34 cellular contexts compared by ENCODE assay signal in the genomic region with DNA sequence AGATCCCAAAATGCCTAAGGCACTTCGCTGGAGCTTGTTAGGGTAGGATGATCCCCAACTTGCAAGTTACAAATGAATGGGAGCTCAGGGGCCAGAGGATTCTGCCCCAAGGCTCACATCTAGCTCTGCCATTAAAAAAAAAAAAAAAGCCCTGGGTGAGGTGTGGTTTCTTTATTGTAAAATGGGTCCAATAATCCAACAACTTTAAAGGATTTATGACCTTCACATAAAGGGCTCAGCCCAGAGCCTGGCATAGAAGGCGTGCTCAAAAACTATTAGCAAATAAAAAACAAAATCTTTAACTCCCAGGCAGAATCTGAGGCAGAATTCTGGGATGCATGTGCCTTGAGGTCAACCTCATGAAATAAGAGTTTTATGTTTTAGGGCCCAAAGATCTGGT. TPM values are rescaled to one million over a fixed set of nuclear protein-coding genes. Genes with fewer than 3 reads are reported as not detected.
"Had no signal": no experiment of that assay in that cellular context is flagged by ENCODE, and none has a peak within 500 bp of the region (broad histone marks: within the 10 kb centered on the region; RNA-seq: fewer than 3 reads in every experiment).

No MANE protein-coding gene starts in this region.

- FAIRE-seq: endometrium, islet of Langerhans, pancreas had no signal

- ATAC-seq: effector memory CD8-positive, alpha-beta T cell; heart right ventricle; left ventricle myocardium superior; lower lobe of right lung; natural killer cell treated with Interleukin-12 subunit alpha and Interleukin-12 subunit beta and Interleukin-15 and Interleukin-18, amount 100 ng/mL, for 72 hours; sciatic nerve; stimulated activated naive CD8-positive, alpha-beta T cell treated with anti-CD3 and anti-CD28 coated beads, Interleukin-15, amount 100 ng/mL, for 72 hours; upper lobe of right lung had no signal

- H3K4me2 ChIP-seq: smooth muscle cell had no signal

- H3K9me3 ChIP-seq: esophagus squamous epithelium, heart right ventricle, lower lobe of right lung, neutrophil, pancreas, prostate gland, right atrium auricular region, suprapubic skin, transverse colon, upper lobe of right lung, vagina had no signal

- H3K27ac ChIP-seq: esophagus squamous epithelium, lower lobe of right lung, neutrophil, pancreas, prostate gland, right atrium auricular region, suprapubic skin, transverse colon, upper lobe of right lung, vagina had no signal

- H3K9me3 Mint-ChIP-seq: effector memory CD8-positive, alpha-beta T cell; natural killer cell treated with Interleukin-12 subunit alpha and Interleukin-12 subunit beta and Interleukin-15 and Interleukin-18, amount 100 ng/mL, for 72 hours; neural crest cell; stimulated activated naive CD8-positive, alpha-beta T cell treated with anti-CD3 and anti-CD28 coated beads, Interleukin-15, amount 100 ng/mL, for 72 hours had no signal

- H3K36me3 Mint-ChIP-seq: naive B cell; natural killer cell treated with Interleukin-12 subunit alpha and Interleukin-12 subunit beta and Interleukin-15 and Interleukin-18, amount 100 ng/mL, for 72 hours had no signal

- H3K27me3 ChIP-seq: heart right ventricle, pancreas, right atrium auricular region, transverse colon, upper lobe of right lung, vagina had no signal

- H3K4me1 Mint-ChIP-seq: neural crest cell; stimulated activated naive CD8-positive, alpha-beta T cell treated with anti-CD3 and anti-CD28 coated beads, Interleukin-15, amount 100 ng/mL, for 72 hours had no signal

- H3K4me3 ChIP-seq: esophagus squamous epithelium, heart right ventricle, lower lobe of right lung, pancreas, prostate gland, right atrium auricular region, smooth muscle cell, suprapubic skin, transverse colon, upper lobe of right lung, vagina had no signal

- H3K27ac Mint-ChIP-seq: effector memory CD8-positive, alpha-beta T cell; naive B cell; natural killer cell treated with Interleukin-12 subunit alpha and Interleukin-12 subunit beta and Interleukin-15 and Interleukin-18, amount 100 ng/mL, for 72 hours had no signal

- DNase-seq: cortex of kidney; effector memory CD8-positive, alpha-beta T cell; erythroblast; esophagus squamous epithelium; foreskin melanocyte; glutamatergic neuron; heart right ventricle; hippocampal formation; left cardiac atrium; left ventricle myocardium superior; lower lobe of right lung; naive B cell; stimulated activated CD4-positive, alpha-beta T cell treated with anti-CD3 and anti-CD28 coated beads, Interleukin-12 subunit alpha, Interleukin-12 subunit beta, amount 100 ng/mL, for 4 hours; stimulated activated CD4-positive, alpha-beta T cell treated with anti-CD3 and anti-CD28 coated beads, Interleukin-1b, Interleukin-23, amount 100 ng/mL, for 48 hours; stimulated activated CD4-positive, alpha-beta T cell treated with anti-CD3 and anti-CD28 coated beads, Interleukin-4, amount 100 ng/mL, for 1 hour; stimulated activated CD8-positive, alpha-beta memory T cell treated with anti-CD3 and anti-CD28 coated beads, Interleukin-4, amount 100 ng/mL, for 48 hours; stimulated activated naive CD4-positive, alpha-beta T cell; stimulated activated naive CD8-positive, alpha-beta T cell treated with anti-CD3 and anti-CD28 coated beads, Interleukin-15, amount 100 ng/mL, for 72 hours; transverse colon; upper lobe of right lung had no signal

- H3K4me3 Mint-ChIP-seq: effector memory CD8-positive, alpha-beta T cell; naive B cell; natural killer cell treated with Interleukin-12 subunit alpha and Interleukin-12 subunit beta and Interleukin-15 and Interleukin-18, amount 100 ng/mL, for 72 hours; neural crest cell; stimulated activated naive CD8-positive, alpha-beta T cell treated with anti-CD3 and anti-CD28 coated beads, Interleukin-15, amount 100 ng/mL, for 72 hours had no signal

- H3K4me1 ChIP-seq: esophagus squamous epithelium, heart right ventricle, lower lobe of right lung, pancreas, prostate gland, right atrium auricular region, suprapubic skin, upper lobe of right lung, vagina had no signal

- H3K36me3 ChIP-seq: esophagus squamous epithelium, lower lobe of right lung, neutrophil, pancreas, prostate gland, right atrium auricular region, suprapubic skin, transverse colon, upper lobe of right lung, vagina had no signal

RNA-seq across cellular contexts. Expression of gene WT1, which starts 42.5 kb away (rescaled TPM):
- total RNA-seq: dermis microvascular lymphatic vessel endothelial cell; esophagus squamous epithelium; mononuclear cell; natural killer cell treated with Interleukin-12 subunit alpha and Interleukin-12 subunit beta and Interleukin-15 and Interleukin-18, amount 100 ng/mL, for 72 hours; neural crest cell; smooth muscle cell; suprapubic skin had no signal
- polyA plus RNA-seq: smooth muscle cell had no signal
